8 cellular contexts compared by ENCODE assay signal in genomic region chr11:67584205-67584880, GRCh38. TPM values are rescaled to one million over a fixed set of nuclear protein-coding genes. Genes with fewer than 3 reads are reported as not detected.
DNase-seq lines count a peak whose midpoint lies in the region; ATAC-seq and TF ChIP-seq lines count a peak whose summit lies in the region.

No MANE protein-coding gene starts in this region.

- no peaks in the 10 kb centered on the region for H3K27me3 ChIP-seq in MG63

- H3K36me3 ChIP-seq in MG63, result peaks cover 46% of the 10 kb centered on the region

- peak overlapping the region; percentile 96 for H3K4me3 ChIP-seq in MG63
- peak overlapping the region; percentile 69 for H3K4me3 ChIP-seq in epithelial cell of proximal tubule (ENCODE audit: low read depth, low read length)

- no peaks in the 10 kb centered on the region for H3K9me3 ChIP-seq in MG63

- DNase-seq in GF-D8 (lab: John Stamatoyannopoulos, UW), result peak; percentile 36
- peak; percentile 43 for DNase-seq in MG63
- DNase-seq in activated CD4-positive, alpha-beta T cell treated with anti-CD3 and anti-CD28 coated beads, Interleukin-2, amount 50 U/mL, for 1 hour, result peak; percentile 20
- no peak for DNase-seq in epithelial cell of proximal tubule (ENCODE audit: low read depth)
- peak; percentile 38 for DNase-seq in midbrain (lab: John Stamatoyannopoulos, UW)
- DNase-seq in superior temporal gyrus (ENCODE audit: extremely low spot score), result peak; percentile 20

- ATAC-seq in HG03196 (IDR thresholded peaks at IDR 0.05; ENCODE audit: unreplicated experiment), result no peak
- ATAC-seq in HG03175 (IDR thresholded peaks at IDR 0.05; ENCODE audit: unreplicated experiment), result no peak

- no peak for TF ChIP-seq CTCF in epithelial cell of proximal tubule (conservative IDR thresholded peaks at IDR 0.05; ENCODE audit: low read depth, low read length)

RNA-seq across cellular contexts. Expression of gene GSTP1, which starts 0.7 kb away (rescaled TPM):
- total RNA-seq in MG63 (2014; rRNA removed; shearing (Covaris generic); ENCODE audit: low replicate concordance), result 280 and 743 TPM in 2 replicates
- 2,620 and 3,355 TPM in 2 replicates for total RNA-seq in epithelial cell of proximal tubule

RNA-seq across cellular contexts. Expression of gene NDUFV1, which starts 22.4 kb away (rescaled TPM):
- total RNA-seq in MG63 (2014; rRNA removed; shearing (Covaris generic); ENCODE audit: low replicate concordance), result 274 and 469 TPM in 2 replicates
- total RNA-seq in epithelial cell of proximal tubule, result 226 and 258 TPM in 2 replicates

RNA-seq across cellular contexts. Expression of gene NUDT8, which starts 45.4 kb away (rescaled TPM):
- total RNA-seq in MG63 (2014; rRNA removed; shearing (Covaris generic); ENCODE audit: low replicate concordance), result 15.0 TPM in 1 of 2 replicates, not detected in the other
- 23.4 and 29.3 TPM in 2 replicates for total RNA-seq in epithelial cell of proximal tubule

RNA-seq across cellular contexts. Expression of gene TBX10, which starts 55.2 kb away (rescaled TPM):
- not detected in 2 replicates for total RNA-seq in MG63 (2014; rRNA removed; shearing (Covaris generic); ENCODE audit: low replicate concordance)
- not detected in 2 replicates for total RNA-seq in epithelial cell of proximal tubule
